In genomic region chr10:27258838-27259532, GRCh38 we compare ENCODE assay signal across 8 cellular contexts. TPM values are rescaled to one million over a fixed set of nuclear protein-coding genes. Genes with fewer than 3 reads are reported as not detected.
A peak's percentile ranks its signal among the peaks of the same experiment; 100 is the strongest.
DNase-seq lines count a peak whose midpoint lies in the region; ATAC-seq and TF ChIP-seq lines count a peak whose summit lies in the region.

No MANE protein-coding gene starts in this region.

- no peak for TF ChIP-seq CTCF in AG10803 (conservative IDR thresholded peaks at IDR 0.05; ENCODE audit: low read length)
- no peak for TF ChIP-seq CTCF in endothelial cell (IDR thresholded peaks at IDR 0.05; ENCODE audit: unreplicated experiment)

- H3K4me3 ChIP-seq in AG10803 (ENCODE audit: low read length) (peak overlapping the region; percentile 27), muscle layer of duodenum (ENCODE audit: low read depth in 1 of 2, low read length in 2 of 2) (peak overlapping the region; percentile 50 to 74)

- peak; percentile 74 for ATAC-seq in GM19452 (IDR thresholded peaks at IDR 0.05; ENCODE audit: unreplicated experiment)
- peak; percentile 34 to 64 (median 58) for ATAC-seq in T-cell (replicated peaks in 1 of 4)
- ATAC-seq in GM18520 (IDR thresholded peaks at IDR 0.05; ENCODE audit: unreplicated experiment): no peak

- no peaks in the 10 kb centered on the region for H3K36me3 Mint-ChIP-seq in T-cell
- peaks cover 19% of the 10 kb centered on the region for H3K36me3 Mint-ChIP-seq in endothelial cell (ENCODE audit: low read depth, unreplicated experiment)

- H3K4me1 Mint-ChIP-seq in T-cell: peaks cover 24 to 26% (median 25%) of the 10 kb centered on the region in 3 donors
- peaks cover 10% of the 10 kb centered on the region for H3K4me1 Mint-ChIP-seq in endothelial cell (ENCODE audit: unreplicated experiment)

- DNase-seq in AG10803 (ENCODE audit: low read depth) (no peak), T-cell (peak in 3 of 34 experiments; percentile 20 to 25 (median 25)), endothelial cell (ENCODE audit: low spot score) (peak; percentile 37), COR-L47 (lab: John Stamatoyannopoulos, UW) (no peak), HT-29 (ENCODE audit: low spot score) (no peak)

- no peaks in the 10 kb centered on the region for H3K9me3 Mint-ChIP-seq in T-cell
- no peaks in the 10 kb centered on the region for H3K9me3 Mint-ChIP-seq in endothelial cell (ENCODE audit: unreplicated experiment)

- POLR2A ChIA-PET in T-cell (lab: Charles Lee): interaction anchor here in 1 of 2 donors (0.6 kb wide), 1 partner anchor 145 kb away, joined by 3 read pairs; no protein-coding TSS in a partner anchor

- H3K4me3 Mint-ChIP-seq in T-cell (peak overlapping the region; percentile 79 to 97 (median 88)), endothelial cell (ENCODE audit: unreplicated experiment) (peak overlapping the region; percentile 96)

- no peak overlapping the region for H3K27ac ChIP-seq in muscle layer of duodenum (ENCODE audit: low read length)

- H3K9me3 ChIP-seq in muscle layer of duodenum (ENCODE audit: control insufficient read depth in 1 of 2, low read length in 2 of 2): no peaks in the 10 kb centered on the region

- H3K27ac Mint-ChIP-seq in T-cell: peak overlapping the region in 1 of 2 donors; percentile 23
- H3K27ac Mint-ChIP-seq in endothelial cell (ENCODE audit: unreplicated experiment): peak overlapping the region; percentile 43

- H3K27me3 Mint-ChIP-seq in T-cell: peaks cover 29 to 45% of the 10 kb centered on the region in 2 donors
- H3K27me3 Mint-ChIP-seq in endothelial cell (ENCODE audit: unreplicated experiment): peaks cover 9% of the 10 kb centered on the region

- H3K4me1 ChIP-seq in muscle layer of duodenum (ENCODE audit: control insufficient read depth in 1 of 2, insufficient read depth in 2 of 2, low read length in 2 of 2): peaks cover 0 to 12% of the 10 kb centered on the region in 2 donors

- CTCF ChIA-PET in T-cell (lab: Charles Lee): no interaction called here

- no peaks in the 10 kb centered on the region for H3K36me3 ChIP-seq in muscle layer of duodenum (ENCODE audit: control insufficient read depth in 1 of 2, insufficient read depth in 2 of 2, low read length in 2 of 2)

- peaks cover 17% of the 10 kb centered on the region for H3K27me3 ChIP-seq in muscle layer of duodenum (ENCODE audit: low read depth, low read length)

RNA-seq across cellular contexts. Expression of gene ACBD5, which starts 18.4 kb away (rescaled TPM):
- 10 to 100 TPM; 20.7 to 21.2 (median 21.1) TPM for total RNA-seq in T-cell
- 14.8 TPM for total RNA-seq in endothelial cell (ENCODE audit: unreplicated experiment)
- 13.5 and 14.2 TPM in 2 replicates for total RNA-seq in HT-29 (2014; rRNA removed; shearing (Covaris generic))
